ENCODE assay signal across 25 cellular contexts in genomic region chr21:33273044-33273443, GRCh38. TPM values are rescaled to one million over a fixed set of nuclear protein-coding genes. Genes with fewer than 3 reads are reported as not detected.
DNase-seq lines count a peak whose midpoint lies in the region; ATAC-seq, FAIRE-seq and TF ChIP-seq lines count a peak whose summit lies in the region.
"Had no signal": no experiment of that assay in that cellular context is flagged by ENCODE, and none has a peak within 500 bp of the region (broad histone marks: within the 10 kb centered on the region; RNA-seq: fewer than 3 reads in every experiment).

No MANE protein-coding gene starts in this region.

- H3K4me3 Mint-ChIP-seq in activated naive CD4-positive, alpha-beta T cell treated with anti-CD3 and anti-CD28 coated beads for 36 hours, result no peak overlapping the region
- H3K4me3 Mint-ChIP-seq: activated CD4-positive, alpha-beta T cell treated with anti-CD3 and anti-CD28 coated beads, Interleukin-2, amount 10 ng/mL, durations not matched to agents 24 days and 14 days; B cell; CD8-positive, alpha-beta memory T cell; naive thymus-derived CD8-positive, alpha-beta T cell; WTC11 had no signal

- POLR2A ChIA-PET in AG04450 (lab: Yijun Ruan, JAX), result no interaction called here

- no peaks in the 10 kb centered on the region for H3K9me3 Mint-ChIP-seq in activated naive CD4-positive, alpha-beta T cell treated with anti-CD3 and anti-CD28 coated beads for 36 hours
- H3K9me3 Mint-ChIP-seq: activated CD4-positive, alpha-beta T cell treated with anti-CD3 and anti-CD28 coated beads, Interleukin-2, amount 10 ng/mL, durations not matched to agents 24 days and 14 days; CD8-positive, alpha-beta memory T cell; naive thymus-derived CD8-positive, alpha-beta T cell; WTC11 had no signal

- H3K9me3 ChIP-seq in AG04450 (ENCODE audit: control insufficient read depth, insufficient read depth, low read length) (no peaks in the 10 kb centered on the region), mucosa of descending colon (no peaks in the 10 kb centered on the region)
- H3K9me3 ChIP-seq: esophagus squamous epithelium, gastrocnemius medialis had no signal

- TF ChIP-seq CTCF in AG04450 (IDR thresholded peaks at IDR 0.05; ENCODE audit: low read depth, low read length), result no peak
- no peak for TF ChIP-seq CTCF in brain microvascular endothelial cell (IDR thresholded peaks at IDR 0.05; ENCODE audit: low read depth, low read length, missing control alignments)
- TF ChIP-seq CTCF in mucosa of descending colon (IDR thresholded peaks at IDR 0.05), result no peak

- H3K27ac Mint-ChIP-seq in activated naive CD4-positive, alpha-beta T cell treated with anti-CD3 and anti-CD28 coated beads for 36 hours, result no peak overlapping the region
- H3K27ac Mint-ChIP-seq: activated CD4-positive, alpha-beta T cell treated with anti-CD3 and anti-CD28 coated beads, Interleukin-2, amount 10 ng/mL, durations not matched to agents 24 days and 14 days; B cell; WTC11 had no signal

- peak; percentile 50 for ATAC-seq in mucosa of descending colon
- ATAC-seq in GM19455 (IDR thresholded peaks at IDR 0.05; ENCODE audit: unreplicated experiment), result no peak
- ATAC-seq: gastrocnemius medialis; naive thymus-derived CD8-positive, alpha-beta T cell; WTC11 had no signal

- intact Hi-C loops in mucosa of descending colon (cut with DNase I, micrococcal nuclease), result no loop called here
- intact Hi-C loops in activated naive CD4-positive, alpha-beta T cell treated with anti-CD3 and anti-CD28 coated beads for 36 hours (cut with micrococcal nuclease), result no loop called here

- H3K4me3 ChIP-seq in AG04450 (ENCODE audit: low read depth, low read length) (no peak overlapping the region), brain microvascular endothelial cell (ENCODE audit: low read depth, low read length) (no peak overlapping the region), mucosa of descending colon (no peak overlapping the region)
- H3K4me3 ChIP-seq: esophagus squamous epithelium, gastrocnemius medialis, lung had no signal

- no peaks in the 10 kb centered on the region for H3K27me3 Mint-ChIP-seq in activated naive CD4-positive, alpha-beta T cell treated with anti-CD3 and anti-CD28 coated beads for 36 hours (ENCODE audit: low read depth)
- H3K27me3 Mint-ChIP-seq: activated CD4-positive, alpha-beta T cell treated with anti-CD3 and anti-CD28 coated beads, Interleukin-2, amount 10 ng/mL, durations not matched to agents 24 days and 14 days; B cell; CD8-positive, alpha-beta memory T cell; naive thymus-derived CD8-positive, alpha-beta T cell had no signal

- H3K4me1 ChIP-seq in mucosa of descending colon (ENCODE audit: low read depth), result peaks cover 14% of the 10 kb centered on the region
- H3K4me1 ChIP-seq: gastrocnemius medialis had no signal

- CTCF ChIA-PET in AG04450 (lab: Charles Lee), result no interaction called here
- CTCF ChIA-PET in activated naive CD4-positive, alpha-beta T cell treated with anti-CD3 and anti-CD28 coated beads for 36 hours (lab: Charles Lee), result interaction anchor here (1.3 kb wide), 1 partner anchor 41 kb away, joined by 3 read pairs; no protein-coding TSS in a partner anchor

- DNase-seq in AG04450 (ENCODE audit: low read depth, low spot score) (no peak), HTR-8/SVneo (ENCODE audit: insufficient read length, low spot score) (no peak), brain microvascular endothelial cell (peak; percentile 14), mucosa of descending colon (no peak), NCI-H446 treated with DMSO at 0.1 percent for 48 hours (lab: John Stamatoyannopoulos, UW) (no peak), GM19240 (ENCODE audit: insufficient read length, low spot score) (no peak)
- DNase-seq in activated naive CD4-positive, alpha-beta T cell treated with anti-CD3 and anti-CD28 coated beads for 36 hours, result no peak
- DNase-seq: activated CD4-positive, alpha-beta T cell treated with anti-CD3 and anti-CD28 coated beads, Interleukin-2, amount 10 ng/mL, durations not matched to agents 24 days and 14 days; activated effector memory CD4-positive, alpha-beta T cell treated with anti-CD3 and anti-CD28 coated beads, Interleukin-2, amount 50 U/mL, for 16 hours; activated T-cell treated with anti-CD3 and anti-CD28 coated beads, Interleukin-2, amount 50 U/mL, for 1 hour; CD8-positive, alpha-beta memory T cell; cerebellar nuclear complex; DMS 273 treated with DMSO at 0.1 percent for 48 hours; esophagus squamous epithelium; gastrocnemius medialis; naive thymus-derived CD8-positive, alpha-beta T cell; NCI-H146; NCI-H510A treated with DMSO at 0.1 percent for 48 hours; RPMI8226; stimulated activated naive CD4-positive, alpha-beta T cell had no signal

- in situ Hi-C loops in brain microvascular endothelial cell (cut with HindIII; ENCODE audit: low pct_ligation_motif_present, low sequenced_read_pairs), result no loop called here

- peak; percentile 9 for FAIRE-seq in HTR-8/SVneo (lab: Jason Lieb, UNC)
- FAIRE-seq: G401.6 had no signal

- H3K27me3 ChIP-seq in AG04450 (ENCODE audit: control insufficient read depth, insufficient read depth, low read length) (no peaks in the 10 kb centered on the region), brain microvascular endothelial cell (replicated peaks) (no peaks in the 10 kb centered on the region)
- H3K27me3 ChIP-seq: esophagus squamous epithelium, gastrocnemius medialis had no signal

- H3K27ac ChIP-seq in AG04450 (ENCODE audit: low read depth, low read length) (peak overlapping the region; percentile 21), brain microvascular endothelial cell (no peak overlapping the region)
- H3K27ac ChIP-seq: esophagus squamous epithelium, gastrocnemius medialis had no signal

- peaks cover 3% of the 10 kb centered on the region for H3K36me3 ChIP-seq in brain microvascular endothelial cell (replicated peaks)
- no peaks in the 10 kb centered on the region for H3K36me3 ChIP-seq in mucosa of descending colon (ENCODE audit: low read depth)

- H3K36me3 Mint-ChIP-seq in activated naive CD4-positive, alpha-beta T cell treated with anti-CD3 and anti-CD28 coated beads for 36 hours (ENCODE audit: low read depth), result peaks cover 43% of the 10 kb centered on the region
- H3K36me3 Mint-ChIP-seq: WTC11 had no signal

- H3K4me1 Mint-ChIP-seq in activated naive CD4-positive, alpha-beta T cell treated with anti-CD3 and anti-CD28 coated beads for 36 hours (ENCODE audit: low read depth), result peaks cover 33% of the 10 kb centered on the region

RNA-seq across cellular contexts. Expression of gene IL10RB, which starts 6.9 kb away (rescaled TPM):
- 42.7 and 46.4 TPM in 2 replicates for polyA plus RNA-seq in AG04450 (2011; rRNA removed)
- 36.1 and 47.2 TPM in 2 replicates for polyA minus RNA-seq in AG04450 (2011; rRNA and poly(A)+ RNA removed)
- total RNA-seq in mucosa of descending colon, result 100 to 1,000 TPM in 1 of 3 donors, 10 to 100 TPM in 2; 45.3 to 100 (median 77.0) TPM
- 10 to 100 TPM; 23.9 TPM for total RNA-seq in activated naive CD4-positive, alpha-beta T cell treated with anti-CD3 and anti-CD28 coated beads for 36 hours

RNA-seq across cellular contexts. Expression of gene IFNAR2, which starts 43.3 kb away (rescaled TPM):
- 28.7 and 30.8 TPM in 2 replicates for polyA plus RNA-seq in AG04450 (2011; rRNA removed)
- polyA minus RNA-seq in AG04450 (2011; rRNA and poly(A)+ RNA removed), result 10.9 and 18.5 TPM in 2 replicates
- 10 to 100 TPM; 11.9 to 20.5 (median 18.2) TPM for total RNA-seq in mucosa of descending colon
- 10 to 100 TPM; 16.6 to 19.4 TPM for total RNA-seq in activated naive CD4-positive, alpha-beta T cell treated with anti-CD3 and anti-CD28 coated beads for 36 hours

RNA-seq across cellular contexts. Expression of gene IFNAR1, which starts 51.7 kb away (rescaled TPM):
- 17.0 and 21.2 TPM in 2 replicates for polyA plus RNA-seq in AG04450 (2011; rRNA removed)
- 20.6 and 27.3 TPM in 2 replicates for polyA minus RNA-seq in AG04450 (2011; rRNA and poly(A)+ RNA removed)
- 10 to 100 TPM; 41.9 to 49.5 (median 43.3) TPM for total RNA-seq in mucosa of descending colon
- 10 to 100 TPM; 20.6 to 24.3 TPM for total RNA-seq in activated naive CD4-positive, alpha-beta T cell treated with anti-CD3 and anti-CD28 coated beads for 36 hours
